In the genomic region with DNA sequence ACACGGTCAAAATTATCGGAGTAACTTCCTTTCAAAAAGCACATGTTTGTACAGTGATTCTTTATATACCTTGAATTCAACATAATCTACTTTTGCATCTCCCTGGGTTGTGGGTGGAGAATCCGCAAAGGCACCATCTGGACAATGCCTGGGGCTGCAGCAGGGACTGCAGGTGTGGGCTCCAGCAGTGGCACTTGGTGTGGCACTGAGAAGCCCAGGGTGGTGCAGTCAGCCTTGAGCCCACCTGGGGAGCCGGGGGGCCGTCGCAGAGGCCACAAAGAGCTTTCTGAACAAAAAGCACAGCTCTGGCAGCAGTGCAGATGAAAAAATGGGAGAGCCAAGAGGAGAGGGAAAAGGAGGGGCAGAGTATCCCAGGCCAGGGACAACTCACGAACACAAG, we compare ENCODE assay signal across 17 cellular contexts.
"Had no signal": no experiment of that assay in that cellular context is flagged by ENCODE, and none has a peak within 500 bp of the region (broad histone marks: within the 10 kb centered on the region; RNA-seq: fewer than 3 reads in every experiment).

No MANE protein-coding gene starts in this region.

- H2AFZ ChIP-seq: parathyroid adenoma had no signal

- H3K36me3 Mint-ChIP-seq: activated naive CD8-positive, alpha-beta T cell treated with anti-CD3 and anti-CD28 coated beads for 36 hours had no signal

- H3K4me1 ChIP-seq: parathyroid adenoma had no signal

- H3K27me3 ChIP-seq: body of pancreas, foreskin keratinocyte, neutrophil had no signal

- H3K27ac ChIP-seq: foreskin keratinocyte, lower lobe of right lung, neutrophil, parathyroid adenoma had no signal

- H3K4me1 Mint-ChIP-seq: activated naive CD8-positive, alpha-beta T cell treated with anti-CD3 and anti-CD28 coated beads for 36 hours; central memory CD8-positive, alpha-beta T cell had no signal

- H3K27ac Mint-ChIP-seq: activated naive CD8-positive, alpha-beta T cell treated with anti-CD3 and anti-CD28 coated beads for 36 hours; activated T-helper 1 cell treated with anti-CD3 and anti-CD28 coated beads, Interleukin-12 subunit alpha, Interleukin-12 subunit beta, Interleukin-2, Interleukin-4 antibody, amounts not matched to agents 30 ng/mL and 10 ng/mL and 1 ng/mL, durations not matched to agents 14 hours and 24 hours and 36 hours; mesothelial cell of epicardium had no signal

- H3K9ac ChIP-seq: parathyroid adenoma had no signal

- H3K4me3 ChIP-seq: body of pancreas, lower lobe of right lung had no signal

- H3K36me3 ChIP-seq: lower lobe of right lung, neutrophil had no signal

- H3K4me3 Mint-ChIP-seq: activated naive CD8-positive, alpha-beta T cell treated with anti-CD3 and anti-CD28 coated beads for 36 hours; activated T-helper 1 cell treated with anti-CD3 and anti-CD28 coated beads, Interleukin-12 subunit alpha, Interleukin-12 subunit beta, Interleukin-2, Interleukin-4 antibody, amounts not matched to agents 30 ng/mL and 10 ng/mL and 1 ng/mL, durations not matched to agents 14 hours and 24 hours and 36 hours; central memory CD8-positive, alpha-beta T cell; mesothelial cell of epicardium had no signal

- DNase-seq: activated CD4-positive, CD25-positive, alpha-beta regulatory T cell treated with anti-CD3 and anti-CD28 coated beads, Interleukin-2, amount 50 U/mL, for 72 hours; activated naive CD8-positive, alpha-beta T cell treated with anti-CD3 and anti-CD28 coated beads for 36 hours; amygdala; cortex of kidney; effector CD8-positive, alpha-beta T cell; foreskin keratinocyte; left colon; lower lobe of right lung; retina; stimulated activated CD4-positive, alpha-beta T cell treated with anti-CD3 and anti-CD28 coated beads, Interleukin-12 subunit alpha, Interleukin-12 subunit beta, amount 100 ng/mL, for 4 hours; stimulated activated CD4-positive, alpha-beta T cell treated with anti-CD3 and anti-CD28 coated beads, Interleukin-2, amount 100 ng/mL, for 24 hours had no signal

- H3K9me3 Mint-ChIP-seq: activated naive CD8-positive, alpha-beta T cell treated with anti-CD3 and anti-CD28 coated beads for 36 hours; activated T-helper 1 cell treated with anti-CD3 and anti-CD28 coated beads, Interleukin-12 subunit alpha, Interleukin-12 subunit beta, Interleukin-2, Interleukin-4 antibody, amounts not matched to agents 30 ng/mL and 10 ng/mL and 1 ng/mL, durations not matched to agents 14 hours and 24 hours and 36 hours; central memory CD8-positive, alpha-beta T cell; mesothelial cell of epicardium had no signal

- H3K9me3 ChIP-seq: body of pancreas, lower lobe of right lung, neutrophil had no signal

- ATAC-seq: body of pancreas, left colon, lower lobe of right lung had no signal
